12 cellular contexts compared by ENCODE assay signal in the genomic region with DNA sequence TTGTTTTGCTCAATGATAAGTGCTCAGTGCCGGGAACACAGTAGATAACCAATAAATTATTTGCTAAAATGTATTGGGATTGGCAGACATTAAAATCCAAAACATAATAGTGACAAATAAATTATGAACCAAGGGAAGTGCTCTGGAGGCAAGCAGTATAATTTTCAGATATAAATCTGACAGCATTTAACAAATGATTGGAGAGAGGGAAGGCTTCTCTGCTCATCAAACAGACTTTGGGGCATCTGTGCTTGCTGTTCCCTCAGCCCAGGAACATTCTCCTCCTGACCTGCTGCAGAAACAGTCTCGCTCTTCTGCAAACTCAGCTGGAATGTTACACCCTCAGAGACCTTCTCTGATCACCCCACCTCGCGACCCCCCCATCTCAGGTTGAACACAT. TPM values are rescaled to one million over a fixed set of nuclear protein-coding genes. Genes with fewer than 3 reads are reported as not detected.
DNase-seq lines count a peak whose midpoint lies in the region; ATAC-seq, FAIRE-seq and TF ChIP-seq lines count a peak whose summit lies in the region.
"Had no signal": no experiment of that assay in that cellular context is flagged by ENCODE, and none has a peak within 500 bp of the region (broad histone marks: within the 10 kb centered on the region; RNA-seq: fewer than 3 reads in every experiment).

No MANE protein-coding gene starts in this region.

- H3K4me2 ChIP-seq in A549: peak overlapping the region; percentile 94

- TF ChIP-seq CTCF in A549 (IDR thresholded peaks at IDR 0.05) (no peak), HL-60 (IDR thresholded peaks at IDR 0.05; ENCODE audit: insufficient read depth, low read length) (no peak), ascending aorta (IDR thresholded peaks at IDR 0.05) (no peak), lower lobe of right lung (IDR thresholded peaks at IDR 0.05) (no peak)

- TF ChIP-seq POLR2A in A549 (IDR thresholded peaks at IDR 0.05; ENCODE audit: low read length): no peak

- H3K4me1 ChIP-seq in A549 (peaks cover 52% of the 10 kb centered on the region), ascending aorta (peaks cover 0 to 18% of the 10 kb centered on the region in 2 donors), lower lobe of right lung (peaks cover 58% of the 10 kb centered on the region)

- DNase-seq in A549 (ENCODE audit: low read depth in 1 of 2, low spot score in 1 of 2): no peak
- no peak for DNase-seq in HL-60 (ENCODE audit: low read depth in 1 of 2, low spot score in 1 of 2)
- no peak for DNase-seq in ascending aorta (ENCODE audit: low spot score in 2 of 2)
- no peak for DNase-seq in lower lobe of right lung
- DNase-seq in NCI-H510A treated with DMSO at 0.1 percent for 48 hours (lab: John Stamatoyannopoulos, UW): no peak
- DNase-seq in NCI-H774 (lab: John Stamatoyannopoulos, UW): no peak
- no peak for DNase-seq in NCI-H2171 (lab: John Stamatoyannopoulos, UW)
- DNase-seq: HCEC 1CT, NCI-H526 treated with DMSO at 0.1 percent for 48 hours had no signal

- H3K9me3 ChIP-seq in A549 (no peaks in the 10 kb centered on the region), ascending aorta (no peaks in the 10 kb centered on the region), lower lobe of right lung (no peaks in the 10 kb centered on the region)

- ATAC-seq in A549 (no peak), lower lobe of right lung (no peak), GM19023 (IDR thresholded peaks at IDR 0.05; ENCODE audit: unreplicated experiment) (no peak)

- intact Hi-C loops in ascending aorta (cut with DNase I): loop anchor here (5.0 to 10.0 kb wide), 3 partner anchors 53 to 702 kb away; a partner anchor contains a TSS
- intact Hi-C loops in lower lobe of right lung (cut with DNase I): no loop called here

- POLR2A ChIA-PET in A549 (lab: Yijun Ruan, JAX): no interaction called here

- 0 out of 3 replicates have a peak overlapping the region, but pooled peaks have one; percentile 99 for H3K4me3 ChIP-seq in A549
- H3K4me3 ChIP-seq in HL-60 (replicated peaks; ENCODE audit: insufficient read depth, low read length): peak overlapping the region; percentile 89
- peak overlapping the region; percentile 19 to 83 for H3K4me3 ChIP-seq in ascending aorta
- peak overlapping the region; percentile 94 for H3K4me3 ChIP-seq in lower lobe of right lung

- H3K36me3 ChIP-seq in ascending aorta (peaks cover 7 to 19% of the 10 kb centered on the region in 2 donors), lower lobe of right lung (peaks cover 22% of the 10 kb centered on the region)

- no peaks in the 10 kb centered on the region for H3K27me3 ChIP-seq in HL-60 (ENCODE audit: insufficient read depth, poor library complexity, severe bottlenecking)
- no peaks in the 10 kb centered on the region for H3K27me3 ChIP-seq in ascending aorta
- H3K27me3 ChIP-seq in lower lobe of right lung (ENCODE audit: low read depth): no peaks in the 10 kb centered on the region

- no peak for TF ChIP-seq EP300 in A549 (IDR thresholded peaks at IDR 0.05)

- TF ChIP-seq RAD21 in A549 (conservative IDR thresholded peaks at IDR 0.05 in 1 of 2, IDR thresholded peaks at IDR 0.05 in 1 of 2): no peak

- H3K27ac ChIP-seq in A549: no peak overlapping the region
- peak overlapping the region; percentile 53; the same call in 1 of the 2 replicates for H3K27ac ChIP-seq in HL-60 (replicated peaks)
- H3K27ac ChIP-seq in ascending aorta: no peak overlapping the region
- H3K27ac ChIP-seq in lower lobe of right lung: no peak overlapping the region
- H3K27ac ChIP-seq: coronary artery had no signal

- FAIRE-seq in A549 (lab: Jason Lieb, UNC): no peak
- FAIRE-seq: HTR-8/SVneo had no signal

- 82% methylated on average over 4 of the region's 4 CpGs for WGBS in A549 (ENCODE audit: missing lambda C conversion rate)

- CTCF ChIA-PET in A549 (lab: Yijun Ruan, JAX): interaction anchor here (0.6 to 2.4 kb wide), 5 partner anchors 19 to 104 kb away, joined by 3 to 7 read pairs (median 3); no protein-coding TSS in a partner anchor

TF ChIP-seq in A549, 52 proteins besides CTCF, POLR2A, EP300 and RAD21:
- TF ChIP-seq, protein P1, sequence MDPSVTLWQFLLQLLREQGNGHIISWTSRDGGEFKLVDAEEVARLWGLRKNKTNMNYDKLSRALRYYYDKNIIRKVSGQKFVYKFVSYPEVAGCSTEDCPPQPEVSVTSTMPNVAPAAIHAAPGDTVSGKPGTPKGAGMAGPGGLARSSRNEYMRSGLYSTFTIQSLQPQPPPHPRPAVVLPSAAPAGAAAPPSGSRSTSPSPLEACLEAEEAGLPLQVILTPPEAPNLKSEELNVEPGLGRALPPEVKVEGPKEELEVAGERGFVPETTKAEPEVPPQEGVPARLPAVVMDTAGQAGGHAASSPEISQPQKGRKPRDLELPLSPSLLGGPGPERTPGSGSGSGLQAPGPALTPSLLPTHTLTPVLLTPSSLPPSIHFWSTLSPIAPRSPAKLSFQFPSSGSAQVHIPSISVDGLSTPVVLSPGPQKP (IDR thresholded peaks at IDR 0.05; ENCODE audit: low read depth, low read length): no peak
- TF ChIP-seq ZSCAN20 (CRISPR knock-in tag; IDR thresholded peaks at IDR 0.05) (no peak), MAFK (IDR thresholded peaks at IDR 0.05; ENCODE audit: partially characterized antibody) (no peak), SREBF2 (IDR thresholded peaks at IDR 0.05) (no peak), GATA3 (IDR thresholded peaks at IDR 0.05; ENCODE audit: borderline replicate concordance) (no peak), FOSB (CRISPR knock-in tag; IDR thresholded peaks at IDR 0.05) (no peak), FOSL2 (IDR thresholded peaks at IDR 0.05) (no peak), FOSL2 (CRISPR knock-in tag; IDR thresholded peaks at IDR 0.05) (no peak), MAZ (IDR thresholded peaks at IDR 0.05; ENCODE audit: borderline replicate concordance, low read depth, low read length) (no peak), NPAS2 (CRISPR knock-in tag; IDR thresholded peaks at IDR 0.05; ENCODE audit: borderline replicate concordance) (no peak), HOXB13 (CRISPR knock-in tag; IDR thresholded peaks at IDR 0.05; ENCODE audit: low read depth) (no peak), HOXA7 (CRISPR knock-in tag; IDR thresholded peaks at IDR 0.05) (no peak), MYC (IDR thresholded peaks at IDR 0.05; ENCODE audit: borderline replicate concordance, low read length) (no peak), CBX8 (IDR thresholded peaks at IDR 0.05) (no peak), BHLHE40 (IDR thresholded peaks at IDR 0.05; ENCODE audit: low read depth, low read length) (no peak), PHF8 (IDR thresholded peaks at IDR 0.05; ENCODE audit: borderline replicate concordance, low read depth) (no peak), JUN (IDR thresholded peaks at IDR 0.05) (no peak)
- TF ChIP-seq, protein P2, sequence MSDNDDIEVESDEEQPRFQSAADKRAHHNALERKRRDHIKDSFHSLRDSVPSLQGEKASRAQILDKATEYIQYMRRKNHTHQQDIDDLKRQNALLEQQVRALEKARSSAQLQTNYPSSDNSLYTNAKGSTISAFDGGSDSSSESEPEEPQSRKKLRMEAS (IDR thresholded peaks at IDR 0.05): no peak
- TF ChIP-seq, protein P3, sequence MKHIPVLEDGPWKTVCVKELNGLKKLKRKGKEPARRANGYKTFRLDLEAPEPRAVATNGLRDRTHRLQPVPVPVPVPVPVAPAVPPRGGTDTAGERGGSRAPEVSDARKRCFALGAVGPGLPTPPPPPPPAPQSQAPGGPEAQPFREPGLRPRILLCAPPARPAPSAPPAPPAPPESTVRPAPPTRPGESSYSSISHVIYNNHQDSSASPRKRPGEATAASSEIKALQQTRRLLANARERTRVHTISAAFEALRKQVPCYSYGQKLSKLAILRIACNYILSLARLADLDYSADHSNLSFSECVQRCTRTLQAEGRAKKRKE (CRISPR knock-in tag; IDR thresholded peaks at IDR 0.05; ENCODE audit: low read depth): no peak
- TF ChIP-seq, protein P4, sequence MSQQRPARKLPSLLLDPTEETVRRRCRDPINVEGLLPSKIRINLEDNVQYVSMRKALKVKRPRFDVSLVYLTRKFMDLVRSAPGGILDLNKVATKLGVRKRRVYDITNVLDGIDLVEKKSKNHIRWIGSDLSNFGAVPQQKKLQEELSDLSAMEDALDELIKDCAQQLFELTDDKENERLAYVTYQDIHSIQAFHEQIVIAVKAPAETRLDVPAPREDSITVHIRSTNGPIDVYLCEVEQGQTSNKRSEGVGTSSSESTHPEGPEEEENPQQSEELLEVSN (IDR thresholded peaks at IDR 0.05; ENCODE audit: borderline replicate concordance, low read depth): no peak

RNA-seq across cellular contexts. Expression of a gene that starts 2.2 kb away (rescaled TPM):
- 216 and 239 TPM in 2 replicates for polyA plus RNA-seq in A549 (2011; rRNA removed)
- 32.5 and 34.4 TPM in 2 replicates for polyA plus RNA-seq in A549 (2012; cell fraction: cytosol; rRNA removed)
- polyA plus RNA-seq in A549 (2012; cell fraction: nucleus; rRNA removed): 50.0 and 81.6 TPM in 2 replicates
- polyA plus RNA-seq in A549 (2017; fragmentation: RNase III; extraction: RNeasy Plus Mini Kit Qiagen cat#74134 plus additional on column Dnase treatment): 123 to 146 TPM (median 142 TPM) in 3 replicates
- polyA minus RNA-seq in A549 (2011; rRNA and poly(A)+ RNA removed): 41.1 and 41.2 TPM in 2 replicates
- 64.5 TPM for total RNA-seq in ascending aorta
- total RNA-seq in lower lobe of right lung: 302 TPM
